Comparison of ENCODE assay signal across 26 cellular contexts in genomic region chr20:8194721-8195120, GRCh38.
"Had no signal": no experiment of that assay in that cellular context is flagged by ENCODE, and none has a peak within 500 bp of the region (broad histone marks: within the 10 kb centered on the region; RNA-seq: fewer than 3 reads in every experiment).

No MANE protein-coding gene starts in this region.

- H3K9me3 ChIP-seq: adrenal gland, colonic mucosa, testis, vagina had no signal

- H3K27me3 Mint-ChIP-seq: effector memory CD8-positive, alpha-beta T cell had no signal

- H3K27me3 ChIP-seq: adrenal gland, colonic mucosa, dorsolateral prefrontal cortex, esophagus squamous epithelium, hepatocyte, testis, vagina had no signal

- H3K36me3 ChIP-seq: adrenal gland, colonic mucosa, esophagus squamous epithelium, vagina, WERI-Rb-1 had no signal

- H2AFZ ChIP-seq: hepatocyte had no signal

- H3K79me2 ChIP-seq: hepatocyte had no signal

- DNase-seq: activated CD4-positive, alpha-beta T cell treated with anti-CD3 and anti-CD28 coated beads for 1 hour; activated CD4-positive, alpha-beta T cell treated with anti-CD3 and anti-CD28 coated beads, Interleukin-2, amount 50 U/mL, for 1 hour; activated CD8-positive, alpha-beta T cell treated with anti-CD3 and anti-CD28 coated beads, Interleukin-2, amount 10 ng/mL, durations not matched to agents 7 days and 5 days; activated gamma-delta T cell treated with Interleukin-2 at 50 U/mL for 16 hours; adrenal gland; colonic mucosa; dorsolateral prefrontal cortex; effector memory CD8-positive, alpha-beta T cell; esophagus squamous epithelium; foreskin melanocyte; glutamatergic neuron; immature natural killer cell; kidney glomerular epithelial cell; left ventricle myocardium inferior; mammary epithelial cell; naive thymus-derived CD8-positive, alpha-beta T cell; stimulated activated CD4-positive, alpha-beta T cell treated with anti-CD3 and anti-CD28 coated beads, Interleukin-2, amount 100 ng/mL, for 48 hours; stimulated activated naive CD4-positive, alpha-beta T cell; testis; trophoblast cell; WERI-Rb-1 had no signal

- H3K9me3 Mint-ChIP-seq: activated T-helper 1 cell treated with anti-CD3 and anti-CD28 coated beads, Interleukin-12 subunit alpha, Interleukin-12 subunit beta, Interleukin-2, Interleukin-4 antibody, amounts not matched to agents 30 ng/mL and 10 ng/mL and 1 ng/mL, durations not matched to agents 14 hours and 24 hours and 36 hours had no signal

- H3K4me1 Mint-ChIP-seq: mesothelial cell of epicardium; naive thymus-derived CD8-positive, alpha-beta T cell had no signal

- H3K4me2 ChIP-seq: hepatocyte had no signal

- ATAC-seq: activated CD8-positive, alpha-beta T cell treated with anti-CD3 and anti-CD28 coated beads, Interleukin-2, amount 10 ng/mL, durations not matched to agents 7 days and 5 days; activated naive CD4-positive, alpha-beta T cell treated with anti-CD3 and anti-CD28 coated beads, Interleukin-2, amount 50 U/mL, for 72 hours; effector memory CD8-positive, alpha-beta T cell; naive thymus-derived CD8-positive, alpha-beta T cell had no signal

- H3K4me3 ChIP-seq: adrenal gland, colonic mucosa, dorsolateral prefrontal cortex, esophagus squamous epithelium, hepatocyte, left ventricle myocardium inferior, testis, vagina had no signal

- H3K27ac ChIP-seq: adrenal gland, colonic mucosa, hepatocyte, left ventricle myocardium inferior, testis, vagina, WERI-Rb-1 had no signal

- H3K27ac Mint-ChIP-seq: activated CD8-positive, alpha-beta T cell treated with anti-CD3 and anti-CD28 coated beads, Interleukin-2, amount 10 ng/mL, durations not matched to agents 7 days and 5 days; activated naive CD4-positive, alpha-beta T cell treated with anti-CD3 and anti-CD28 coated beads, Interleukin-2, amount 50 U/mL, for 72 hours; activated T-helper 1 cell treated with anti-CD3 and anti-CD28 coated beads, Interleukin-12 subunit alpha, Interleukin-12 subunit beta, Interleukin-2, Interleukin-4 antibody, amounts not matched to agents 30 ng/mL and 10 ng/mL and 1 ng/mL, durations not matched to agents 14 hours and 24 hours and 36 hours; effector memory CD8-positive, alpha-beta T cell; immature natural killer cell; mesothelial cell of epicardium; naive thymus-derived CD8-positive, alpha-beta T cell had no signal

- H3K4me1 ChIP-seq: colonic mucosa, testis, vagina had no signal

- H3K4me3 Mint-ChIP-seq: activated CD8-positive, alpha-beta T cell treated with anti-CD3 and anti-CD28 coated beads, Interleukin-2, amount 10 ng/mL, durations not matched to agents 7 days and 5 days; activated T-helper 1 cell treated with anti-CD3 and anti-CD28 coated beads, Interleukin-12 subunit alpha, Interleukin-12 subunit beta, Interleukin-2, Interleukin-4 antibody, amounts not matched to agents 30 ng/mL and 10 ng/mL and 1 ng/mL, durations not matched to agents 14 hours and 24 hours and 36 hours; effector memory CD8-positive, alpha-beta T cell; immature natural killer cell; mesothelial cell of epicardium; naive thymus-derived CD8-positive, alpha-beta T cell had no signal
